10 cellular contexts compared by ENCODE assay signal in the genomic region with DNA sequence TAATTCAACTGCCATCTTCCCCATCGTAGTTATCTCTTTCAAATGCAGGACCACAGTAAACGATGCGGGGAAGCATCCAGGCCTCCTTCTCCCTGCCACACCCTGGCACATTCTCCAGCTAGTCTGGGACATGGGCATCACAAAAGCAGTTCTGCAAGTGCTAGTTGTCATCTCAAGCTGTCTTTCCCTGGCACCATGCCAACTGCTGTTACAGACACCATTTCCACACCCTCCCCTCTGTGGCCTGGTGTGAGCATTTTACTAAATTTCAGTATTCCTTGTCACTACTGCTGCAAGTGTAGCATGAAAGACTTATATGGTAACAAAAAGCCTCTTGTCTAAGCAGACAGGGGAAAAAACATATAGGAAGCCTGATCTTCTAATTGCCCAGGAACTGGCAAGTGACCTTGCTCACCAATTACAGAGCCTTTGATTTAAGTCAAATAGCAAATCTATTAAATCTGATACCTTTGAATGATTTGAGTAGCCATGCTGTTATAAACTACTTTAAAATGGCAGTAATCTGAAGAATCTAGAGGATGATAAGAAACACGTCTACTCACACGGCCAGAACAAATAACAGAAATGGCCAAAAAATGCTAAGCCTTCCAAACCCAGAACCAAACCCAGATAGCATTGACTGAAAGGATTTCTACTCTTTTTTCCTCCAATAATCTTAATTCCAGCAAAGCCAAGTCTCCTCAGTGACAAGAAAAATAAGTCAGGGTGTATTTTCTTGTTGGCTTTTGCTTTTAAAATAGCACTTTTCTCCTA.
DNase-seq lines count a peak whose midpoint lies in the region; ATAC-seq and TF ChIP-seq lines count a peak whose summit lies in the region.
"Had no signal": no experiment of that assay in that cellular context is flagged by ENCODE, and none has a peak within 500 bp of the region (broad histone marks: within the 10 kb centered on the region; RNA-seq: fewer than 3 reads in every experiment).

No MANE protein-coding gene starts in this region.

- H3K27me3 ChIP-seq in cardiac muscle cell: peaks cover 6% of the 10 kb centered on the region
- H3K27me3 ChIP-seq: suprapubic skin had no signal

- no peak for ATAC-seq in GM18861 (IDR thresholded peaks at IDR 0.05; ENCODE audit: unreplicated experiment)
- ATAC-seq: natural killer cell had no signal

- H3K9me3 ChIP-seq in cardiac muscle cell (ENCODE audit: low read depth): no peaks in the 10 kb centered on the region
- H3K9me3 ChIP-seq: suprapubic skin had no signal

- intact Hi-C loops in posterior cingulate gyrus (cut with DNase I): no loop called here

- no peak overlapping the region for H3K4me3 ChIP-seq in cardiac muscle cell
- H3K4me3 ChIP-seq: suprapubic skin had no signal

- H3K36me3 ChIP-seq in cardiac muscle cell: no peaks in the 10 kb centered on the region
- H3K36me3 ChIP-seq: suprapubic skin had no signal

- H3K4me1 ChIP-seq in cardiac muscle cell (ENCODE audit: low read depth): no peaks in the 10 kb centered on the region
- H3K4me1 ChIP-seq: suprapubic skin had no signal

- DNase-seq in stimulated activated CD4-positive, alpha-beta T cell treated with anti-CD3 and anti-CD28 coated beads, Interleukin-15, amount 100 ng/mL, for 24 hours: peak; percentile 10
- no peak for DNase-seq in stimulated activated CD4-positive, alpha-beta T cell treated with anti-CD3 and anti-CD28 coated beads, Interleukin-4, amount 100 ng/mL, for 4 hours
- DNase-seq in NCI-H345 treated with DMSO at 0.1 percent for 48 hours (lab: John Stamatoyannopoulos, UW; ENCODE audit: unreplicated experiment): peak; percentile 47
- DNase-seq in cardiac muscle cell (ENCODE audit: low read depth in 1 of 2, low spot score in 1 of 2): peak; percentile 34 to 61
- no peak for DNase-seq in posterior cingulate gyrus
- no peak for DNase-seq in cortex of kidney (lab: John Stamatoyannopoulos, UW)
- no peak for DNase-seq in ureter (ENCODE audit: low spot score)
- DNase-seq: natural killer cell had no signal

- TF ChIP-seq CTCF in cardiac muscle cell (IDR thresholded peaks at IDR 0.05; ENCODE audit: low read depth, low read length): no peak

- H3K27ac ChIP-seq in cardiac muscle cell: no peak overlapping the region
- H3K27ac ChIP-seq: suprapubic skin had no signal

Comparison
In these comparisons a context has a peak if more than half of its experiments do, and no peak if none do; other contexts are left out.
1. DNase-seq: peak in stimulated activated CD4-positive, alpha-beta T cell treated with anti-CD3 and anti-CD28 coated beads, Interleukin-15, amount 100 ng/mL, for 24 hours (single experiment), NCI-H345 treated with DMSO at 0.1 percent for 48 hours (single experiment) and cardiac muscle cell (2 of 2); none in stimulated activated CD4-positive, alpha-beta T cell treated with anti-CD3 and anti-CD28 coated beads, Interleukin-4, amount 100 ng/mL, for 4 hours (0 of 2), posterior cingulate gyrus (0 of 10), cortex of kidney (single experiment) and ureter (single experiment).